ENCODE assay signal across 8 cellular contexts in the genomic region with DNA sequence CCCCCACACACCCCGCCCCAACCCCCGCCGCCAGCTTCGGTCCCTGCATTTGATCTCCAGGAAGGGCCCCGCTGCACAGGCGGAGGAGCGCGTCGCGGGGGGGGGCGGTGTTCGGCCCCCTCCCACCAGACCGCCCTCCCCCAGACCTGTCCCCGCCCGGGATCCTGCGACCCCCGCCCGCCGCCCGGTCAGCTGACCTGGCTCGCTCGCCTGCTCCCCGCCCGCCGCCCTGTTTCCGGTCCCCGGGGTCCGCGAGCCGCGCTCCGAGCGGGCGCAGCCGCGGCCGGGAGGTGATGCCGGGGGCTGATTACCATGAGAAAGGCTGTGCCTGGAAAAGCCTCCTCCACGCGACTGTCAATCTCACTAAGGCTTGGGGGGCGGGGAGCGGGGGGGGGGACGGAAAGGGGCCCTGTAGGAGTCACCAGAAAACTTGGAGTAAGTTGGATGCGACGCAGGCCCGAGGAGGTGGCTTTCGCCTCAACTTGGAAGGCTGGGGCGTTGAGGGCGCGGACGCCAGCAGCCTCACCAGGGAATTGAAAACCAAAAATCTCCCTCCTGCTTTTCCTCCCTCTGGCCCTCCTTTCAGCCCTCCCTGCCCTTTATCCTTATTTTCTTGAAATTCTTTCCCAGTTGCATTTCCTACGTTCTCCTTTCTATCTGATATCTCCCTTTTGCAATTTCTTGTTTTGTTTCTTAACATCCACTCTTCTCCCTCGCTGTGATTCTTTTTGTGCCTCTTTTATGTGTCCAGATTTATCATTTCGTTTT. TPM values are rescaled to one million over a fixed set of nuclear protein-coding genes. Genes with fewer than 3 reads are reported as not detected.
DNase-seq lines count a peak whose midpoint lies in the region; ATAC-seq and TF ChIP-seq lines count a peak whose summit lies in the region.

No MANE protein-coding gene starts in this region.

- intact Hi-C loops in Caco-2 (cut with micrococcal nuclease; ENCODE audit: unreplicated experiment) = no loop called here

- H3K27me3 Mint-ChIP-seq in Caco-2 (ENCODE audit: insufficient read depth, unreplicated experiment) = peaks cover 21% of the 10 kb centered on the region

- no peaks in the 10 kb centered on the region for H3K9me2 ChIP-seq in hepatocyte (replicated peaks; ENCODE audit: insufficient read depth)

- 6% methylated on average over 8 of the region's 54 CpGs for WGBS in hepatocyte (ENCODE audit: low lambda C conversion rate, missing lambda C conversion rate)

- H3K4me2 ChIP-seq in hepatocyte = peak overlapping the region; percentile 78

- no peak for DNase-seq in Caco-2
- DNase-seq in NCI-H1105 treated with DMSO at 0.1 percent for 48 hours (lab: John Stamatoyannopoulos, UW) = peak; percentile 52
- DNase-seq in amygdala (lab: John Stamatoyannopoulos, UW) = peak in 33 of 56 donors; percentile 27 to 77 (median 63)
- peak; percentile 36 for DNase-seq in hepatocyte (ENCODE audit: low spot score)
- peak; percentile 71 for DNase-seq in retina
- DNase-seq in DMS79 treated with DMSO at 0.1 percent for 48 hours (lab: John Stamatoyannopoulos, UW) = no peak

- H3K4me1 ChIP-seq in Caco-2 (no peaks in the 10 kb centered on the region), hepatocyte (ENCODE audit: insufficient read depth) (no peaks in the 10 kb centered on the region)

- H3K36me3 ChIP-seq in Caco-2 (ENCODE audit: control insufficient read depth, insufficient read depth, low read length) (no peaks in the 10 kb centered on the region), hepatocyte (replicated peaks; ENCODE audit: insufficient read depth, low read depth) (no peaks in the 10 kb centered on the region)

- H3K4me3 ChIP-seq in Caco-2 (ENCODE audit: low read depth, low read length) (no peak overlapping the region), hepatocyte (peak overlapping the region; percentile 50)

- H3K36me3 Mint-ChIP-seq in Caco-2 (ENCODE audit: insufficient read depth, unreplicated experiment) = no peaks in the 10 kb centered on the region

- peak overlapping the region; percentile 35 for H2AFZ ChIP-seq in hepatocyte

- no peak overlapping the region for H3K27ac Mint-ChIP-seq in Caco-2 (ENCODE audit: unreplicated experiment)

- H3K9me3 Mint-ChIP-seq in Caco-2 (ENCODE audit: unreplicated experiment) = no peaks in the 10 kb centered on the region

- no peaks in the 10 kb centered on the region for H3K4me1 Mint-ChIP-seq in Caco-2 (ENCODE audit: low read depth, unreplicated experiment)

- peaks cover 4% of the 10 kb centered on the region for H3K79me2 ChIP-seq in hepatocyte

- CTCF ChIA-PET in Caco-2 (lab: Charles Lee) = no interaction called here

- peak overlapping the region; percentile 13 for H3K4me3 Mint-ChIP-seq in Caco-2 (ENCODE audit: unreplicated experiment)

- no TSS peak for BruUV-seq in Caco-2 (replicated peaks; lab: Mats Ljungman, UMichigan)

- H4K20me1 ChIP-seq in hepatocyte (ENCODE audit: insufficient read depth, poor library complexity, severe bottlenecking) = no peaks in the 10 kb centered on the region

- H3K27me3 ChIP-seq in Caco-2 (replicated peaks; ENCODE audit: control insufficient read depth, insufficient read depth, low read length) = no peaks in the 10 kb centered on the region; the same call in 1 of the 2 replicates
- peaks cover 61% of the 10 kb centered on the region for H3K27me3 ChIP-seq in hepatocyte

- no peaks in the 10 kb centered on the region for H3K9me3 ChIP-seq in Caco-2
- no peaks in the 10 kb centered on the region for H3K9me3 ChIP-seq in hepatocyte (ENCODE audit: low read depth)

- TF ChIP-seq CTCF in Caco-2 (IDR thresholded peaks at IDR 0.05; ENCODE audit: insufficient read depth in 1 of 2, low read depth in 1 of 2, low read length in 1 of 2, severe bottlenecking in 1 of 2, unreplicated experiment in 1 of 2) = no peak
- TF ChIP-seq CTCF in hepatocyte (IDR thresholded peaks at IDR 0.05; ENCODE audit: poor library complexity) = no peak

- POLR2A ChIA-PET in Caco-2 (lab: Charles Lee) = no interaction called here

- peak overlapping the region; percentile 78 for H3K27ac ChIP-seq in hepatocyte

- ATAC-seq in HG02571 (IDR thresholded peaks at IDR 0.05; ENCODE audit: unreplicated experiment) (no peak), GM18520 (IDR thresholded peaks at IDR 0.05; ENCODE audit: unreplicated experiment) (no peak)

RNA-seq across cellular contexts. Expression of gene ZEB2, which starts 4.5 kb away (rescaled TPM):
- total RNA-seq in Caco-2 (2022) = not detected in 2 replicates
- total RNA-seq in hepatocyte = 35.5 and 38.8 TPM in 2 replicates
- 17.2 and 17.8 TPM in 2 replicates for polyA plus RNA-seq in hepatocyte

Comparison
In these comparisons a context has a peak if more than half of its experiments do, and no peak if none do; other contexts are left out.
1. DNase-seq: peak in NCI-H1105 treated with DMSO at 0.1 percent for 48 hours (single experiment), amygdala (33 of 56), hepatocyte (single experiment) and retina (single experiment); none in Caco-2 (0 of 2) and DMS79 treated with DMSO at 0.1 percent for 48 hours (single experiment).
2. RNA of gene ZEB2, which starts 4.5 kb away (total RNA-seq): 35.5 to 38.8 TPM in hepatocyte; not detected in Caco-2; every median in the first group is over 10 times any median in the second.